ENCODE assay signal across 10 cellular contexts in the genomic region with DNA sequence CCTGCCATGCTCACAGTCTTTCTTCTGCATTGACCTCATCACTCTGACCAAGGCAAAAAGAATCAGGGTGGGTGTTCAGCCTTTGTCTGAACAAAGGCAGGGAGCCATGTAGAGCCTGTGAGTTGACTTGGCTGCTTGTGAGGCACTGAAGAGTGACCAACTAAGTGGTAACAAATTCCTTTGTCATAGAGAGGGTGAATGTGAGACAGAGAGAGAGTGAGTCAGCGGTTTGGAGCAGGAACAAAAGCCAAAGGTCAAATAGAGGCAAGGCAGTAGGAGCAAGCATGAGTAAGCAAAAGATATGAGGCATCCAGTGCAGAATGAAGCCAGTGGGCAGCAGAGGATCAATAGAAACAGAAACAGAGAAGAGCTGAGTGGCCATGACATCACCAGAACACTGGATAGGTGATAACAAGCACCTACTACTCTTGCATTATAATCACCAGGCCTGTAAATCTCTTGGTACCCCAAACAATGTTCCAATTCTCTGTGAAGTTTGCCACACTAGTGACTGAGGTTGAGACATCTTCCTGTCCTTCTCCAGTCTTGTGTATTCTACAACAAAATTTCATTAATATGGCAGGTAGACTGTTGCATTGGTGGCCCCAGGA.
DNase-seq lines count a peak whose midpoint lies in the region; ATAC-seq and TF ChIP-seq lines count a peak whose summit lies in the region.
"Had no signal": no experiment of that assay in that cellular context is flagged by ENCODE, and none has a peak within 500 bp of the region (broad histone marks: within the 10 kb centered on the region; RNA-seq: fewer than 3 reads in every experiment).

No MANE protein-coding gene starts in this region.

- H3K27ac ChIP-seq in mesodermal cell (ENCODE audit: low read depth, low read length, severe bottlenecking) = peak overlapping the region; percentile 82
- H3K27ac ChIP-seq: HL-60, upper lobe of left lung had no signal

- peaks cover 14% of the 10 kb centered on the region for H3K4me1 ChIP-seq in mesodermal cell (ENCODE audit: control insufficient read depth, insufficient read depth, low read length, poor library complexity, severe bottlenecking)
- H3K4me1 ChIP-seq: upper lobe of left lung had no signal

- H3K4me1 Mint-ChIP-seq in mesothelial cell of epicardium = no peaks in the 10 kb centered on the region

- H3K4me3 ChIP-seq in mesodermal cell (ENCODE audit: extremely low read depth, insufficient read depth, low read length, poor library complexity, severe bottlenecking) = no peak overlapping the region
- H3K4me3 ChIP-seq: upper lobe of left lung had no signal

- ATAC-seq in GM21447 (IDR thresholded peaks at IDR 0.05; ENCODE audit: unreplicated experiment) = peak; percentile 80

- in situ Hi-C loops in Caki2 (cut with HindIII; ENCODE audit: low pct_unique_long_range_greater_than_20kb, low sequenced_read_pairs) = no loop called here

- WGBS in mesodermal cell (ENCODE audit: insufficient coverage in 2 of 2), 2 experiments = 28 to 100% methylated on average over 1 of the region's 1 CpG

- no peaks in the 10 kb centered on the region for H3K36me3 Mint-ChIP-seq in mesothelial cell of epicardium

- no peaks in the 10 kb centered on the region for H3K27me3 Mint-ChIP-seq in mesothelial cell of epicardium (ENCODE audit: low read depth)

- H3K4me3 Mint-ChIP-seq in mesothelial cell of epicardium = no peak overlapping the region

- H3K36me3 ChIP-seq in mesodermal cell (ENCODE audit: control insufficient read depth, insufficient read depth, low read length) = no peaks in the 10 kb centered on the region
- H3K36me3 ChIP-seq: upper lobe of left lung had no signal

- no peaks in the 10 kb centered on the region for H3K9me3 ChIP-seq in mesodermal cell (ENCODE audit: control insufficient read depth, low read length)
- H3K9me3 ChIP-seq: upper lobe of left lung had no signal

- no peak overlapping the region for H3K27ac Mint-ChIP-seq in mesothelial cell of epicardium

- no peaks in the 10 kb centered on the region for H3K9me3 Mint-ChIP-seq in mesothelial cell of epicardium

- DNase-seq in Caki2 (ENCODE audit: low read depth) (peak; percentile 100), LHCN-M2 (ENCODE audit: low read depth) (peak; percentile 99), brain pericyte (ENCODE audit: low read depth, low spot score) (peak; percentile 11), T-helper 9 cell (no peak), cerebellar nuclear complex (lab: John Stamatoyannopoulos, UW) (no peak), mesothelial cell of epicardium (ENCODE audit: low spot score in 2 of 2, unreplicated experiment in 2 of 2) (no peak)
- DNase-seq: upper lobe of left lung had no signal

- no peak for TF ChIP-seq CTCF in mesothelial cell of epicardium (IDR thresholded peaks at IDR 0.05; ENCODE audit: unreplicated experiment)

Comparison
In these comparisons a context has a peak if more than half of its experiments do, and no peak if none do; other contexts are left out.
1. DNase-seq: peak in Caki2 (single experiment), LHCN-M2 (single experiment) and brain pericyte (single experiment); none in T-helper 9 cell (single experiment), cerebellar nuclear complex (0 of 2) and mesothelial cell of epicardium (0 of 2).